Comparison of ENCODE assay signal across 28 cellular contexts in genomic region chr1:236304682-236305081, GRCh38.
"Had no signal": no experiment of that assay in that cellular context is flagged by ENCODE, and none has a peak within 500 bp of the region (broad histone marks: within the 10 kb centered on the region; RNA-seq: fewer than 3 reads in every experiment).

No MANE protein-coding gene starts in this region.

- ATAC-seq: activated naive CD4-positive, alpha-beta T cell treated with anti-CD3 and anti-CD28 coated beads, Interleukin-2, amount 50 U/mL, for 72 hours; activated T-cell treated with anti-CD3 and anti-CD28 coated beads, Interleukin-2, amount 50 U/mL, for 72 hours; gastroesophageal sphincter; heart right ventricle; WTC11 had no signal

- FAIRE-seq: astrocyte, endometrium, endothelial cell of umbilical vein, TTC549 had no signal

- DNase-seq: activated CD4-positive, alpha-beta memory T cell treated with anti-CD3 and anti-CD28 coated beads, Interleukin-2, amount 10 ng/mL, durations not matched to agents 7 days and 5 days; activated CD4-positive, alpha-beta T cell treated with anti-CD3 and anti-CD28 coated beads for 1 hour; activated CD4-positive, alpha-beta T cell treated with anti-CD3 and anti-CD28 coated beads for 4 hours; activated CD4-positive, alpha-beta T cell treated with anti-CD3 and anti-CD28 coated beads, Interleukin-2, amount 10 ng/mL, durations not matched to agents 7 days and 5 days; activated CD4-positive, alpha-beta T cell treated with anti-CD3 and anti-CD28 coated beads, Interleukin-2, amount 50 U/mL, for 4 hours; activated CD8-positive, alpha-beta memory T cell treated with anti-CD3 and anti-CD28 coated beads, Interleukin-2, amount 50 U/mL, for 48 hours; activated gamma-delta T cell; activated naive CD4-positive, alpha-beta T cell; activated naive CD4-positive, alpha-beta T cell treated with anti-CD3 and anti-CD28 coated beads, Interleukin-2, amount 10 ng/mL, durations not matched to agents 7 days and 5 days; activated naive CD8-positive, alpha-beta T cell treated with anti-CD3 and anti-CD28 coated beads, Interleukin-2, amount 10 ng/mL, durations not matched to agents 7 days and 5 days; activated T-cell treated with anti-CD3 and anti-CD28 coated beads for 4 hours; activated T-cell treated with anti-CD3 and anti-CD28 coated beads, Interleukin-2, amount 50 U/mL, for 24 hours; activated T-cell treated with anti-CD3 and anti-CD28 coated beads, Interleukin-2, amount 50 U/mL, for 72 hours; anterior cingulate cortex; caudate nucleus; colonic mucosa; effector CD8-positive, alpha-beta T cell; esophagus squamous epithelium; foreskin melanocyte; heart right ventricle; T-helper 2 cell had no signal
